8 cellular contexts compared by ENCODE assay signal in the genomic region with DNA sequence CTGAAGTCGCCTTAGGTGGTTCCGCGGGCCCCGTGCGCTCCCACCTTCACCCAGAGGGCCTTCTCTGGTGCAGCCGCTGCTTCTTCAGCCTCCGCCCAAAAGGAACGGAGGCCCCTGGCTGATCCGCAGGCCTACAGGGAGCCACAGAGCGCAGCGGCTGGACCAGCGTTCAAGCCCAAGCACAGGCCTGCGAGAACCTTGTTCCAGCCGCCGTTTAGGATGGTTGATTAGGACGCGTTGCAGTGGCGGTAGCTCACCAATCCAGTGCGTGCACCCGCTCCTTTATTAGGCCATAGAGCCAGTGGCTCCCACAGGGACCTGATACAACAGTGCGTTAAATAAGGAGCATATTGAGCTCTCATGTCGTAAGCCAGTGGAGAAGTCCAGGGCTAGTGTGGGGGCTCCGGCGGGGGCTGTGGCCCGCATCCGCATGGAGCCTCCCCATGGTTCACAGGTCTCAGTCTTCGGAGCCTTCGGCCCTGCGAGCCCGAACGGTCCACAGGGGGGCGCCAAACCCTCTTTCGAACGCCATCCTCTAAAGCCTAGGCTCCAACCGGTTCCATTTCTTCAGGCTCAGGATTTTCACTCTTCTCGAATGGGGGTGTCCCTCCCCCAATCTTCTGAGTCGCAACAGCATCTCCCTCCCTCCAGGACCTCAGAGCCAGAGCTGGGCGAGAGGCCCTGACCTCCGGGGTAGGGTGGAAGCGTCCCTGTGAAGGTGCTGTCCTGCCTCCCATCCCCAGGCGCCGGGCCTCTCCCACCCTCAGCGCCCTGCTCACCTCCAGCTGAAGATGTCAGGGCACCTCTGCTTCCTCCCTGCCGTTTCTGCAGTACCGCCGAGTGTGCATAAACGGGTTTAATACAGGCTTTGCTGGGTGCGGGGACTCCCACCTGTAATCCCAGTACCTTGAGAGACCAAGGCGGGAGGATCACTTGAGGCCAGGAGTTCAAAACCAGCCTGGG.
DNase-seq lines count a peak whose midpoint lies in the region; ATAC-seq and TF ChIP-seq lines count a peak whose summit lies in the region.
"Not testable (repeated sequence)": the region's sequence is repeated elsewhere in the genome, so short reads cannot be mapped to it uniquely, and the experiment has no call there.

No MANE protein-coding gene starts in this region.

- H3K4me1 Mint-ChIP-seq in WTC11; activated naive CD8-positive, alpha-beta T cell treated with anti-CD3 and anti-CD28 coated beads, Interleukin-2, amount 50 U/mL, for 24 hours; naive thymus-derived CD8-positive, alpha-beta T cell: not testable (repeated sequence)

- not testable (repeated sequence) for H3K36me3 ChIP-seq in BJ (ENCODE audit: control insufficient read depth, insufficient read depth, low read length)

- not testable (repeated sequence) for H3K27ac Mint-ChIP-seq in WTC11; activated naive CD8-positive, alpha-beta T cell treated with anti-CD3 and anti-CD28 coated beads, Interleukin-2, amount 50 U/mL, for 24 hours; naive thymus-derived CD8-positive, alpha-beta T cell

- not testable (repeated sequence) for DNase-seq in BJ (ENCODE audit: low read depth)
- DNase-seq in HCEC 1CT = peak; percentile 29
- peak; percentile 62 for DNase-seq in NCI-H510A treated with DMSO at 0.1 percent for 48 hours (lab: John Stamatoyannopoulos, UW)
- DNase-seq in WTC11 (ENCODE audit: low spot score) = peak; percentile 89
- DNase-seq in activated naive CD8-positive, alpha-beta T cell treated with anti-CD3 and anti-CD28 coated beads, Interleukin-2, amount 50 U/mL, for 24 hours = peak; percentile 85
- peak; percentile 15 for DNase-seq in foreskin melanocyte
- DNase-seq in naive thymus-derived CD8-positive, alpha-beta T cell = peak; percentile 42 to 77 (median 64)
- DNase-seq in stimulated activated CD8-positive, alpha-beta memory T cell treated with anti-CD3 and anti-CD28 coated beads, Interleukin-15, amount 100 ng/mL, for 1 hour (ENCODE audit: low read depth) = peak; percentile 70

- H3K27me3 ChIP-seq in BJ (ENCODE audit: control insufficient read depth, insufficient read depth, low read length) = not testable (repeated sequence)

- CTCF ChIA-PET in BJ (lab: Yijun Ruan, JAX); WTC11 (lab: Charles Lee): not testable (repeated sequence)

- H3K27me3 Mint-ChIP-seq in WTC11 (ENCODE audit: low read depth); activated naive CD8-positive, alpha-beta T cell treated with anti-CD3 and anti-CD28 coated beads, Interleukin-2, amount 50 U/mL, for 24 hours; naive thymus-derived CD8-positive, alpha-beta T cell: not testable (repeated sequence)

- not testable (repeated sequence) for H3K36me3 Mint-ChIP-seq in WTC11; activated naive CD8-positive, alpha-beta T cell treated with anti-CD3 and anti-CD28 coated beads, Interleukin-2, amount 50 U/mL, for 24 hours (ENCODE audit: low read depth); naive thymus-derived CD8-positive, alpha-beta T cell

- peak; percentile 97 for ATAC-seq in WTC11
- ATAC-seq in activated naive CD8-positive, alpha-beta T cell treated with anti-CD3 and anti-CD28 coated beads, Interleukin-2, amount 50 U/mL, for 24 hours = peak; percentile 80
- peak; percentile 87 to 97 for ATAC-seq in naive thymus-derived CD8-positive, alpha-beta T cell

- not testable (repeated sequence) for H3K4me3 ChIP-seq in BJ (ENCODE audit: low read depth, low read length)

- H3K4me3 Mint-ChIP-seq in WTC11; activated naive CD8-positive, alpha-beta T cell treated with anti-CD3 and anti-CD28 coated beads, Interleukin-2, amount 50 U/mL, for 24 hours; naive thymus-derived CD8-positive, alpha-beta T cell: not testable (repeated sequence)

- not testable (repeated sequence) for H3K9me3 Mint-ChIP-seq in WTC11; activated naive CD8-positive, alpha-beta T cell treated with anti-CD3 and anti-CD28 coated beads, Interleukin-2, amount 50 U/mL, for 24 hours; naive thymus-derived CD8-positive, alpha-beta T cell

- POLR2A ChIA-PET in BJ (lab: Charles Lee); WTC11 (lab: Charles Lee): not testable (repeated sequence)
- POLR2A ChIA-PET in naive thymus-derived CD8-positive, alpha-beta T cell (lab: Charles Lee) = interaction anchor here (0.6 kb wide), 1 partner anchor 351 kb away, joined by 3 read pairs; no protein-coding TSS in a partner anchor

- TF ChIP-seq CTCF in BJ (IDR thresholded peaks at IDR 0.05; ENCODE audit: insufficient read depth, low read depth, low read length) (peak; percentile 60), WTC11 (IDR thresholded peaks at IDR 0.05) (peak; percentile 72)
